Comparison of ENCODE assay signal across 8 cellular contexts in genomic region chrX:154436597-154437397, GRCh38. TPM values are rescaled to one million over a fixed set of nuclear protein-coding genes. Genes with fewer than 3 reads are reported as not detected.
DNase-seq lines count a peak whose midpoint lies in the region; ATAC-seq and TF ChIP-seq lines count a peak whose summit lies in the region.

GDI1 (plus strand) TSS chrX:154437154; CDS start chrX:154437255, 101 bp downstream.

- DNase-seq in GM12865 (ENCODE audit: low read depth) (peak; percentile 70), HT1080 (ENCODE audit: low read depth) (peak; percentile 28), SW480 (ENCODE audit: low spot score) (peak; percentile 32), right atrium auricular region (ENCODE audit: low spot score) (no peak)

- TF ChIP-seq CTCF in GM12865 (IDR thresholded peaks at IDR 0.05; ENCODE audit: insufficient read depth, low read depth, low read length, missing control alignments) (no peak), right atrium auricular region (IDR thresholded peaks at IDR 0.05) (no peak)

- no peaks in the 10 kb centered on the region for H3K9me3 ChIP-seq in right atrium auricular region

- H3K4me1 ChIP-seq in right atrium auricular region (peaks cover 0 to 15% of the 10 kb centered on the region in 2 donors), rectal smooth muscle tissue (ENCODE audit: control insufficient read depth, insufficient read depth, low read length) (peaks cover 5% of the 10 kb centered on the region)

- peak within 1 kb of the TSS; percentile 84 for H3K27ac ChIP-seq in angular gyrus (ENCODE audit: low read depth, low read length)
- peak within 1 kb of the TSS; percentile 85 to 89 for H3K27ac ChIP-seq in right atrium auricular region
- peak within 1 kb of the TSS; percentile 85 for H3K27ac ChIP-seq in rectal smooth muscle tissue (ENCODE audit: low read depth, low read length)

- H3K27me3 ChIP-seq in right atrium auricular region (no peaks in the 10 kb centered on the region), rectal smooth muscle tissue (ENCODE audit: control insufficient read depth, insufficient read depth, low read length) (no peaks in the 10 kb centered on the region)

- ATAC-seq in GM18909 (IDR thresholded peaks at IDR 0.05; ENCODE audit: poor library complexity, unreplicated experiment) = no peak
- no peak for ATAC-seq in HG02852 (IDR thresholded peaks at IDR 0.05; ENCODE audit: unreplicated experiment)

- H3K4me3 ChIP-seq in GM12865 (ENCODE audit: low read depth, low read length) = peak within 1 kb of the TSS; percentile 73
- peak within 1 kb of the TSS; percentile 66 to 71 for H3K4me3 ChIP-seq in right atrium auricular region
- H3K4me3 ChIP-seq in rectal smooth muscle tissue (ENCODE audit: low read length) = peak within 1 kb of the TSS; percentile 74

- H3K36me3 ChIP-seq in right atrium auricular region (peaks cover 26% of the 10 kb centered on the region), rectal smooth muscle tissue (ENCODE audit: control insufficient read depth, insufficient read depth, low read length) (peaks cover 17% of the 10 kb centered on the region)

- peak within 1 kb of the TSS; percentile 78 for H3K9ac ChIP-seq in rectal smooth muscle tissue (ENCODE audit: low read length)

RNA-seq across cellular contexts. Expression of gene GDI1, which starts in this region (rescaled TPM):
- 64.4 and 92.9 TPM in 2 replicates for total RNA-seq in HT1080 (2014; rRNA removed; shearing (Covaris generic))
- polyA plus RNA-seq in HT1080 (2015; cell fraction: cytosol; rRNA removed) = 110 and 115 TPM in 2 replicates
- polyA plus RNA-seq in HT1080 (2015; cell fraction: nucleus; rRNA removed) = 312 and 357 TPM in 2 replicates
- total RNA-seq in right atrium auricular region = 100 to 1,000 TPM in 1 of 2 donors, 10 to 100 TPM in 1; 73.8 to 116 TPM
